Comparison of ENCODE assay signal across 10 cellular contexts in genomic region chr11:61698173-61698965, GRCh38. TPM values are rescaled to one million over a fixed set of nuclear protein-coding genes. Genes with fewer than 3 reads are reported as not detected.
DNase-seq lines count a peak whose midpoint lies in the region; ATAC-seq and TF ChIP-seq lines count a peak whose summit lies in the region.
"Had no signal": no experiment of that assay in that cellular context is flagged by ENCODE, and none has a peak within 500 bp of the region (broad histone marks: within the 10 kb centered on the region; RNA-seq: fewer than 3 reads in every experiment).

No MANE protein-coding gene starts in this region.

- TF ChIP-seq POLR2A in body of pancreas (IDR thresholded peaks at IDR 0.05) (no peak), prostate gland (IDR thresholded peaks at IDR 0.05) (no peak)

- no peaks in the 10 kb centered on the region for H4K20me1 ChIP-seq in DND-41 (ENCODE audit: insufficient read depth, low read length)

- no peaks in the 10 kb centered on the region for H3K79me2 ChIP-seq in DND-41 (ENCODE audit: insufficient read depth, low read length)

- no peaks in the 10 kb centered on the region for H3K9me3 ChIP-seq in DND-41 (ENCODE audit: insufficient read depth, low read length, severe bottlenecking)
- no peaks in the 10 kb centered on the region for H3K9me3 ChIP-seq in body of pancreas
- no peaks in the 10 kb centered on the region for H3K9me3 ChIP-seq in prostate gland

- H3K27ac ChIP-seq in DND-41 (ENCODE audit: low read length) (peak overlapping the region; percentile 66), body of pancreas (peak overlapping the region; percentile 30 to 96 (median 80)), prostate gland (peak overlapping the region; percentile 98)
- H3K27ac ChIP-seq: cardiac muscle cell had no signal

- intact Hi-C loops in body of pancreas (cut with DNase I) = no loop called here
- intact Hi-C loops in prostate gland (cut with DNase I) = loop anchor here (5.0 kb wide), 1 partner anchor 34 kb away; no protein-coding TSS in a partner anchor

- H3K27me3 ChIP-seq in DND-41 (ENCODE audit: insufficient read depth, low read length, poor library complexity) = no peaks in the 10 kb centered on the region
- H3K27me3 ChIP-seq in body of pancreas = no peaks in the 10 kb centered on the region
- H3K27me3 ChIP-seq in prostate gland (replicated peaks; ENCODE audit: insufficient read depth) = no peaks in the 10 kb centered on the region
- H3K27me3 ChIP-seq: cardiac muscle cell had no signal

- H3K4me1 ChIP-seq in DND-41 (ENCODE audit: insufficient read depth, low read length) (peaks cover 16% of the 10 kb centered on the region), body of pancreas (peaks cover 84% of the 10 kb centered on the region), prostate gland (replicated peaks) (peaks cover 78% of the 10 kb centered on the region)

- no peak overlapping the region for H3K4me3 ChIP-seq in DND-41 (ENCODE audit: low read depth in 1 of 2, low read length in 2 of 2)
- H3K4me3 ChIP-seq in body of pancreas = no peak overlapping the region
- no peak overlapping the region for H3K4me3 ChIP-seq in prostate gland
- H3K4me3 ChIP-seq: cardiac muscle cell had no signal

- no peak overlapping the region; the same call in 1 of the 2 replicates for H3K4me2 ChIP-seq in DND-41 (ENCODE audit: insufficient read depth, low read length)

- TF ChIP-seq CTCF in DND-41 (IDR thresholded peaks at IDR 0.05; ENCODE audit: borderline replicate concordance, extremely low read depth, low read length, poor library complexity, severe bottlenecking) (peak; percentile 27), body of pancreas (IDR thresholded peaks at IDR 0.05) (no peak), prostate gland (IDR thresholded peaks at IDR 0.05) (no peak)

- H3K36me3 ChIP-seq in DND-41 (ENCODE audit: insufficient read depth, low read length) (no peaks in the 10 kb centered on the region), body of pancreas (replicated peaks in 1 of 2; ENCODE audit: insufficient read depth in 1 of 2, low read depth in 2 of 2) (no peaks in the 10 kb centered on the region), prostate gland (no peaks in the 10 kb centered on the region)
- H3K36me3 ChIP-seq: cardiac muscle cell had no signal

- WGBS in body of pancreas, 2 donors = 55 to 59% methylated on average over 10 of the region's 11 CpGs
- WGBS in prostate gland = 68% methylated on average over 11 of the region's 11 CpGs

- ATAC-seq in DND-41 (ENCODE audit: insufficient read depth, low read depth) (peak; percentile 69), body of pancreas (no peak), GM19452 (IDR thresholded peaks at IDR 0.05; ENCODE audit: unreplicated experiment) (no peak)

- DNase-seq in DND-41 (peak; percentile 49), NCI-H2171 treated with DMSO at 0.1 percent for 48 hours (lab: John Stamatoyannopoulos, UW) (peak; percentile 89), body of pancreas (peak in 2 of 4 donors; percentile 36 to 45), prostate gland (ENCODE audit: low spot score) (no peak), NCI-H1105 (lab: John Stamatoyannopoulos, UW) (no peak), A172 (ENCODE audit: low spot score) (no peak), NCI-H1930 (lab: John Stamatoyannopoulos, UW) (no peak)
- DNase-seq: NCI-H526 had no signal

- peak overlapping the region; percentile 61; the same call in 1 of the 2 replicates for H2AFZ ChIP-seq in DND-41 (ENCODE audit: low read depth, low read length)

- peak overlapping the region; percentile 12; the same call in 1 of the 2 replicates for H3K9ac ChIP-seq in DND-41 (ENCODE audit: low read depth, low read length)

RNA-seq across cellular contexts. Expression of gene DAGLA, which starts 18.2 kb away (rescaled TPM):
- total RNA-seq in body of pancreas = 1 to 10 TPM; 7.0 to 9.9 TPM
- 10 to 100 TPM; 10.8 to 12.2 TPM for total RNA-seq in prostate gland
- 0.09 and 1.2 TPM in 2 replicates for total RNA-seq in A172 (2014; rRNA removed; shearing (Covaris generic))

RNA-seq across cellular contexts. Expression of gene MYRF, which starts 54.1 kb away (rescaled TPM):
- total RNA-seq in body of pancreas = 10 to 100 TPM; 33.2 to 47.5 TPM
- total RNA-seq in prostate gland = 1 to 10 TPM in 1 of 2 donors, under 1 TPM in 1; 0.77 to 3.4 TPM
- total RNA-seq in A172 (2014; rRNA removed; shearing (Covaris generic)) = 0.98 and 1.4 TPM in 2 replicates

Comparison
In these comparisons a context has a peak if more than half of its experiments do, and no peak if none do; other contexts are left out.
1. DNase-seq: peak in DND-41 (single experiment) and NCI-H2171 treated with DMSO at 0.1 percent for 48 hours (single experiment); none in prostate gland (single experiment), NCI-H1105 (single experiment), A172 (single experiment) and NCI-H1930 (0 of 2).
2. RNA of gene MYRF, which starts 54.1 kb away (total RNA-seq): 33.2 to 47.5 TPM in body of pancreas; 0.77 to 3.4 TPM in prostate gland and 0.98 to 1.4 TPM in A172; every median in the first group is over 4 times any median in the second.
3. Peak in every context shown above with its lines, with median percentiles within 50 percentile points of each other: H3K27ac ChIP-seq.